8 cellular contexts compared by ENCODE assay signal in the genomic region with DNA sequence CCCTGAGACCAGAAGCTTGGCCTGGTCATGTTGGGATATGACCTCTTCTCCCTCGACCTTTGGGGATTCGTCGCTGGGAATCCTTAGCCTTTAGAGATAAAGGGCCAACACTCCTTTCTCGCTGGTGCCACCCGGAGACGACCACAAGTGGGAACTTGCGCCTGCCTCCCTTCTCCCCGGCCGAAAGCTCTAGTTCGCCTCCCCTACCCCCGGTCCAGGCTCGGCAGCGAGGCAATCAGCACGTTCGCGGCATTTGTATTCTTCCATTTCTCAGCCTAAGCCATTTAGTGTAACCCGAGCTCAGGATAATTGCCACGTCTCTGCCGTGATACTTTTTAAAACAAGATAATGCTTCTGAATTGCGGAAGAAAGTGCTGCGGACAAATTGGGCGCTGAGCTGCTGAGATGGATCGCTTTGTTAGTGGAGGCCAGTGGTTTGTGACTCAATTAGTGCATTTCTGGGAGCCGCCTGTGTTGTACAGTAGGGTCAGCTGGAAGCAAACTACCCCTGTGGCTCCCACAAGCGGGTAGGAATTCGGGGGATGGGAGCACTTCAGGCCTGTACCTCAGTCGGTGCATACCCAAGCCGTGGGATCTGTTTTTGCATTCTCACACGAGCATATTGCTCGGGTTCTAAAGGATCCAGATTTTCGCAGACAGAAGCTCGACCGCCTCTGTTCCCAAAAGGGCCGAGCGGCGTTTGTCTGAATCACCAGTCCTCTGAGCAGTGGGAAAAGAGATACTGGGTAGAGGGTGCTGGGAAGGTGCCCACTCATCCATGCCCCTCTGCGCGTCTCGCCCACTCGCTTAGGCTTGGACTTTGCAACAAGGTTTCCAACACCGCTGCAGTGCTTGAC. TPM values are rescaled to one million over a fixed set of nuclear protein-coding genes. Genes with fewer than 3 reads are reported as not detected.
DNase-seq lines count a peak whose midpoint lies in the region; ATAC-seq, FAIRE-seq and TF ChIP-seq lines count a peak whose summit lies in the region.

No MANE protein-coding gene starts in this region.

- H3K9ac ChIP-seq in GM12878 (ENCODE audit: control insufficient read depth, insufficient read depth, low read length) = no peak overlapping the region

- RAD21 ChIA-PET in GM12878 (lab: Charles Lee; ENCODE audit: unreplicated experiment) = interaction anchor here (0.7 to 1.5 kb wide), 4 partner anchors 159 to 369 kb away, joined by 3 to 5 read pairs (median 4); no protein-coding TSS in a partner anchor

- peaks cover 15 to 30% of the 10 kb centered on the region in 2 donors for H3K36me3 Mint-ChIP-seq in naive B cell

- TF ChIP-seq CTCF in GM12878 (IDR thresholded peaks at IDR 0.05 in 2 of 3, conservative IDR thresholded peaks at IDR 0.05 in 1 of 3; ENCODE audit: control insufficient read depth in 2 of 3, extremely low read depth in 1 of 3, insufficient read depth in 1 of 3, low read depth in 3 of 3, low read length in 3 of 3) = no peak

- peak; percentile 94 for DNase-seq in DMS79 treated with DMSO at 0.1 percent for 48 hours (lab: John Stamatoyannopoulos, UW)
- peak; percentile 77 for DNase-seq in LHCN-M2 (ENCODE audit: low read depth)
- DNase-seq in GM12878 (ENCODE audit: low read depth, low spot score) = no peak
- no peak for DNase-seq in naive B cell
- no peak for DNase-seq in GM19240 (ENCODE audit: insufficient read length, low spot score)
- DNase-seq in NCI-H2081 treated with DMSO at 0.1 percent for 48 hours (lab: John Stamatoyannopoulos, UW) = no peak

- H3K27ac Mint-ChIP-seq in naive B cell = peak overlapping the region in 5 of 6 donors; percentile 62 to 91 (median 81)

- POLR2A ChIA-PET in GM12878 (lab: Charles Lee) = interaction anchor here (0.5 kb wide), 1 partner anchor 817 kb away, joined by 3 read pairs; no protein-coding TSS in a partner anchor

- WGBS in GM12878 (ENCODE audit: insufficient coverage, insufficient replicate concordance, low lambda C conversion rate, missing lambda C conversion rate) = 12% methylated on average over 41 of the region's 41 CpGs

- no peaks in the 10 kb centered on the region for H4K20me1 ChIP-seq in GM12878 (ENCODE audit: control insufficient read depth, insufficient read depth)

- H3K27me3 Mint-ChIP-seq in naive B cell = peaks cover 65 to 84% (median 78%) of the 10 kb centered on the region in 3 donors

- peaks cover 12 to 57% (median 37%) of the 10 kb centered on the region in 7 donors for H3K9me3 Mint-ChIP-seq in naive B cell

- no peak for TF ChIP-seq POLR2A in GM12878 (IDR thresholded peaks at IDR 0.05; ENCODE audit: low read depth, low read length)

- no peak for FAIRE-seq in GM12878 (lab: Jason Lieb, UNC)

- SMC1A ChIA-PET in GM12878 (lab: Charles Lee; ENCODE audit: uncharacterized antibody, unreplicated experiment) = interaction anchor here (0.6 to 1.5 kb wide), 7 partner anchors 10 to 594 kb away, joined by 3 to 4 read pairs (median 3); no protein-coding TSS in a partner anchor

- ATAC-seq in GM12878 = no peak
- ATAC-seq in naive B cell (ENCODE audit: low read depth in 2 of 2) = no peak
- no peak for ATAC-seq in GM19035 (IDR thresholded peaks at IDR 0.05; ENCODE audit: unreplicated experiment)
- ATAC-seq in HG02759 (IDR thresholded peaks at IDR 0.05; ENCODE audit: unreplicated experiment) = no peak

- peaks cover 30 to 43% (median 37%) of the 10 kb centered on the region in 3 donors for H3K4me1 Mint-ChIP-seq in naive B cell

- no peaks in the 10 kb centered on the region for H3K36me3 ChIP-seq in GM12878 (ENCODE audit: control insufficient read depth in 2 of 2, insufficient read depth in 2 of 2, low read length in 1 of 2)

- H2AFZ ChIP-seq in GM12878 (ENCODE audit: control insufficient read depth, low read depth, low read length) = peak overlapping the region; percentile 94

- TF ChIP-seq EP300 in GM12878 (IDR thresholded peaks at IDR 0.05; ENCODE audit: borderline replicate concordance in 1 of 2, control insufficient read depth in 1 of 2, low read depth in 2 of 2, low read length in 2 of 2) = no peak

- no peaks in the 10 kb centered on the region for H3K79me2 ChIP-seq in GM12878 (ENCODE audit: control insufficient read depth, insufficient read depth, low read length)

- TF ChIP-seq RAD21 in GM12878 (IDR thresholded peaks at IDR 0.05; ENCODE audit: insufficient read depth, low read depth, low read length) = no peak

- BruUV-seq in GM12878 (replicated peaks; lab: Mats Ljungman, UMichigan) = no TSS peak

- peak overlapping the region; percentile 94 for H3K4me2 ChIP-seq in GM12878 (ENCODE audit: control insufficient read depth, insufficient read depth)

- CTCF ChIA-PET in GM12878 (lab: Yijun Ruan, JAX) = interaction anchor here (0.8 to 1.5 kb wide), 15 partner anchors 8 to 597 kb away, joined by 3 to 8 read pairs (median 3); no protein-coding TSS in a partner anchor

- peak overlapping the region; percentile 70 to 93 (median 86) for H3K4me3 Mint-ChIP-seq in naive B cell

- in situ Hi-C loops in GM12878 (cut with MboI) = no loop called here

- H3K9me3 ChIP-seq in GM12878 (replicated peaks; ENCODE audit: control insufficient read depth, insufficient read depth, low read length) = no peaks in the 10 kb centered on the region; the same call in 1 of the 3 replicates

- intact Hi-C loops in GM12878 (cut with micrococcal nuclease; ENCODE audit: unreplicated experiment) = loop anchor here (5.0 kb wide), 1 partner anchor 326 kb away; a partner anchor contains a TSS

- peak overlapping the region; percentile 85; the same call in 1 of the 2 replicates for H3K4me3 ChIP-seq in GM12878

- no peak overlapping the region for H3K27ac ChIP-seq in GM12878 (ENCODE audit: control insufficient read depth, insufficient read depth)

- peaks cover 12 to 32% of the 10 kb centered on the region in 2 experiments for H3K27me3 ChIP-seq in GM12878 (replicated peaks in 1 of 2; ENCODE audit: control insufficient read depth in 2 of 2, insufficient read depth in 2 of 2, low read length in 1 of 2)

- peaks cover 9% of the 10 kb centered on the region for H3K4me1 ChIP-seq in GM12878 (ENCODE audit: control insufficient read depth, insufficient read depth, low read length)

TF ChIP-seq in GM12878, 131 proteins besides CTCF, POLR2A, EP300 and RAD21 (continues in another document):
- no peak for TF ChIP-seq KDM1A (IDR thresholded peaks at IDR 0.05; ENCODE audit: borderline replicate concordance)
- TF ChIP-seq, protein P1, sequence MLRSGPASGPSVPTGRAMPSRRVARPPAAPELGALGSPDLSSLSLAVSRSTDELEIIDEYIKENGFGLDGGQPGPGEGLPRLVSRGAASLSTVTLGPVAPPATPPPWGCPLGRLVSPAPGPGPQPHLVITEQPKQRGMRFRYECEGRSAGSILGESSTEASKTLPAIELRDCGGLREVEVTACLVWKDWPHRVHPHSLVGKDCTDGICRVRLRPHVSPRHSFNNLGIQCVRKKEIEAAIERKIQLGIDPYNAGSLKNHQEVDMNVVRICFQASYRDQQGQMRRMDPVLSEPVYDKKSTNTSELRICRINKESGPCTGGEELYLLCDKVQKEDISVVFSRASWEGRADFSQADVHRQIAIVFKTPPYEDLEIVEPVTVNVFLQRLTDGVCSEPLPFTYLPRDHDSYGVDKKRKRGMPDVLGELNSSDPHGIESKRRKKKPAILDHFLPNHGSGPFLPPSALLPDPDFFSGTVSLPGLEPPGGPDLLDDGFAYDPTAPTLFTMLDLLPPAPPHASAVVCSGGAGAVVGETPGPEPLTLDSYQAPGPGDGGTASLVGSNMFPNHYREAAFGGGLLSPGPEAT (IDR thresholded peaks at IDR 0.05; ENCODE audit: low read depth) = no peak
- no peak for TF ChIP-seq BMI1 (IDR thresholded peaks at IDR 0.05; ENCODE audit: borderline replicate concordance)
- TF ChIP-seq, protein P2, sequence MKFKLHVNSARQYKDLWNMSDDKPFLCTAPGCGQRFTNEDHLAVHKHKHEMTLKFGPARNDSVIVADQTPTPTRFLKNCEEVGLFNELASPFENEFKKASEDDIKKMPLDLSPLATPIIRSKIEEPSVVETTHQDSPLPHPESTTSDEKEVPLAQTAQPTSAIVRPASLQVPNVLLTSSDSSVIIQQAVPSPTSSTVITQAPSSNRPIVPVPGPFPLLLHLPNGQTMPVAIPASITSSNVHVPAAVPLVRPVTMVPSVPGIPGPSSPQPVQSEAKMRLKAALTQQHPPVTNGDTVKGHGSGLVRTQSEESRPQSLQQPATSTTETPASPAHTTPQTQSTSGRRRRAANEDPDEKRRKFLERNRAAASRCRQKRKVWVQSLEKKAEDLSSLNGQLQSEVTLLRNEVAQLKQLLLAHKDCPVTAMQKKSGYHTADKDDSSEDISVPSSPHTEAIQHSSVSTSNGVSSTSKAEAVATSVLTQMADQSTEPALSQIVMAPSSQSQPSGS (IDR thresholded peaks at IDR 0.05; ENCODE audit: low read length) = no peak
- no peak for TF ChIP-seq RUNX3 (IDR thresholded peaks at IDR 0.05; ENCODE audit: low read length)
- TF ChIP-seq NR2C1 (IDR thresholded peaks at IDR 0.05) = no peak
- no peak for TF ChIP-seq ASH2L (IDR thresholded peaks at IDR 0.05; ENCODE audit: borderline replicate concordance, low read depth)
- TF ChIP-seq MEF2B (IDR thresholded peaks at IDR 0.05; ENCODE audit: partially characterized antibody, poor library complexity, severe bottlenecking) = no peak

RNA-seq across cellular contexts. Expression of a gene that starts 6.8 kb away (rescaled TPM):
- total RNA-seq in LHCN-M2 (2014; rRNA removed) (156 and 183 TPM in 2 replicates), GM12878 (2014; rRNA removed) (0.06 TPM in 1 of 2 replicates, not detected in the other), GM12878 (2014; rRNA removed; fragmentation: Illumina TruSeq; extraction: Trizol) (not detected in 2 replicates), GM12878 (2021) (not detected in 2 replicates)
- 68.4 TPM for polyA plus RNA-seq in LHCN-M2 (2012)
- total RNA-seq in GM12878 (2013; cell fraction: nucleolus; rRNA removed) = not detected in 2 replicates
- not detected for polyA plus RNA-seq in GM12878 (2011; ENCODE audit: low read depth)
- polyA plus RNA-seq in GM12878 (2011; rRNA removed) (0.03 and 0.04 TPM in 2 replicates), GM12878 (2014; fragmentation: Illumina TruSeq; extraction: Trizol) (0.04 TPM in 1 of 2 replicates, not detected in the other), GM12878 (2014; fragmentation: Nextera tagmentation; extraction: Ambion mirVana) (under 1 TPM; 0.05 TPM), GM12878 (2014; rRNA removed) (not detected in 2 replicates), GM12878 (2016; fragmentation: Nextera tagmentation; extraction: Ambion mirVana) (not detected), naive B cell (ENCODE audit: low read depth in 6 of 6) (not detected)
- 0.03 TPM in 2 replicates for polyA plus RNA-seq in GM12878 (2011; cell fraction: cytosol; rRNA removed)
- 0.04 TPM in 1 of 2 replicates, not detected in the other for polyA plus RNA-seq in GM12878 (2011; cell fraction: nucleus; rRNA removed)
- polyA plus RNA-seq in GM12878 (2012) = 0.04 TPM in 1 of 2 replicates, not detected in the other
- polyA minus RNA-seq in GM12878 (2011; rRNA and poly(A)+ RNA removed) = 0.10 TPM in 1 of 2 replicates, not detected in the other
- polyA minus RNA-seq in GM12878 (2011; cell fraction: cytosol; rRNA and poly(A)+ RNA removed) = not detected in 2 replicates
- polyA minus RNA-seq in GM12878 (2011; cell fraction: nucleus; rRNA and poly(A)+ RNA removed) = 0.24 TPM in 1 of 2 replicates, not detected in the other

Comparison
In these comparisons a context has a peak if more than half of its experiments do, and no peak if none do; other contexts are left out.
1. DNase-seq: peak in DMS79 treated with DMSO at 0.1 percent for 48 hours (single experiment) and LHCN-M2 (single experiment); none in GM12878 (single experiment), naive B cell (single experiment), GM19240 (single experiment) and NCI-H2081 treated with DMSO at 0.1 percent for 48 hours (single experiment).
2. RNA of a gene that starts 6.8 kb away (total RNA-seq): 156 to 183 TPM in LHCN-M2; 0.06 TPM in GM12878; every median in the first group is over 100 times any median in the second.